ENCODE assay signal across 9 cellular contexts in genomic region chrX:153794897-153795816, GRCh38. TPM values are rescaled to one million over a fixed set of nuclear protein-coding genes. Genes with fewer than 3 reads are reported as not detected.
DNase-seq lines count a peak whose midpoint lies in the region; ATAC-seq and TF ChIP-seq lines count a peak whose summit lies in the region.
"Had no signal": no experiment of that assay in that cellular context is flagged by ENCODE, and none has a peak within 500 bp of the region (broad histone marks: within the 10 kb centered on the region; RNA-seq: fewer than 3 reads in every experiment).

No MANE protein-coding gene starts in this region.

- H3K36me3 Mint-ChIP-seq in activated CD8-positive, alpha-beta T cell treated with anti-CD3 and anti-CD28 coated beads, Interleukin-2, amount 10 ng/mL, durations not matched to agents 7 days and 5 days (ENCODE audit: low read depth), result peaks cover 30% of the 10 kb centered on the region

- H3K4me3 ChIP-seq in heart left ventricle, result peak overlapping the region; percentile 46 to 91 (median 74)
- peak overlapping the region; percentile 74 for H3K4me3 ChIP-seq in skeletal muscle cell (ENCODE audit: low read depth, low read length)

- H3K27ac ChIP-seq in heart left ventricle, result peak overlapping the region in 11 of 12 donors; percentile 85 to 98 (median 96)

- no peak for TF ChIP-seq CTCF in heart left ventricle (IDR thresholded peaks at IDR 0.05)

- peak overlapping the region; percentile 94 for H3K27ac Mint-ChIP-seq in activated CD8-positive, alpha-beta T cell treated with anti-CD3 and anti-CD28 coated beads, Interleukin-2, amount 10 ng/mL, durations not matched to agents 7 days and 5 days

- no peaks in the 10 kb centered on the region for H3K27me3 Mint-ChIP-seq in activated CD8-positive, alpha-beta T cell treated with anti-CD3 and anti-CD28 coated beads, Interleukin-2, amount 10 ng/mL, durations not matched to agents 7 days and 5 days (ENCODE audit: low read depth)

- peaks cover 0 to 4% (median 0%) of the 10 kb centered on the region in 9 donors for H3K27me3 ChIP-seq in heart left ventricle

- in situ Hi-C loops in ACHN (cut with HindIII; ENCODE audit: low pct_ligation_motif_present, low pct_unique_long_range_greater_than_20kb, low sequenced_read_pairs), result no loop called here

- ATAC-seq in Right ventricle myocardium inferior, result no peak
- no peak for ATAC-seq in Right ventricle myocardium superior (ENCODE audit: poor library complexity)
- ATAC-seq in activated CD8-positive, alpha-beta T cell treated with anti-CD3 and anti-CD28 coated beads, Interleukin-2, amount 10 ng/mL, durations not matched to agents 7 days and 5 days, result peak; percentile 14
- ATAC-seq in heart left ventricle, result peak in 2 of 4 donors; percentile 1
- no peak for ATAC-seq in GM19452 (IDR thresholded peaks at IDR 0.05; ENCODE audit: unreplicated experiment)

- H3K4me1 ChIP-seq in heart left ventricle, result peaks cover 0 to 37% (median 20%) of the 10 kb centered on the region in 12 donors

- H3K4me3 Mint-ChIP-seq in activated CD8-positive, alpha-beta T cell treated with anti-CD3 and anti-CD28 coated beads, Interleukin-2, amount 10 ng/mL, durations not matched to agents 7 days and 5 days, result peak overlapping the region; percentile 94

- peaks cover 0 to 25% (median 10%) of the 10 kb centered on the region in 9 donors for H3K36me3 ChIP-seq in heart left ventricle

- DNase-seq in Right ventricle myocardium inferior (ENCODE audit: missing footprints) (peak; percentile 41), Right ventricle myocardium superior (no peak), heart left ventricle (no peak), skeletal muscle cell (ENCODE audit: low read depth) (no peak), iPS-NIHi7 (ENCODE audit: extremely low spot score) (no peak), ACHN (no peak)
- peak; percentile 26 for DNase-seq in activated CD8-positive, alpha-beta T cell treated with anti-CD3 and anti-CD28 coated beads, Interleukin-2, amount 10 ng/mL, durations not matched to agents 7 days and 5 days

- POLR2A ChIA-PET in activated CD8-positive, alpha-beta T cell treated with anti-CD3 and anti-CD28 coated beads, Interleukin-2, amount 10 ng/mL, durations not matched to agents 7 days and 5 days (lab: Charles Lee), result no interaction called here

- peaks cover 0 to 36% (median 0%) of the 10 kb centered on the region in 12 donors for H3K9me3 ChIP-seq in heart left ventricle

- CTCF ChIA-PET in activated CD8-positive, alpha-beta T cell treated with anti-CD3 and anti-CD28 coated beads, Interleukin-2, amount 10 ng/mL, durations not matched to agents 7 days and 5 days (lab: Charles Lee), result interaction anchor here (0.9 to 1.0 kb wide), 2 partner anchors 16 to 130 kb away, joined by 3 to 4 read pairs; partner anchors contain the start of gene ARHGAP4

- intact Hi-C loops in Right ventricle myocardium inferior (cut with DNase I) (loop anchor here (1.0 kb wide), 1 partner anchor 133 kb away; no protein-coding TSS in a partner anchor), Right ventricle myocardium superior (cut with DNase I) (loop anchor here (10.0 kb wide), 1 partner anchor 150 kb away; the partner anchor contains the start of gene RENBP), heart left ventricle (cut with DNase I) (loop anchor here in 3 of 10 donors (5.0 to 10.0 kb wide), 2 partner anchors 130 to 132 kb away; partner anchors contain the start of gene ARHGAP4 (in 3 of the 3))

- no peaks in the 10 kb centered on the region for H3K9me3 Mint-ChIP-seq in activated CD8-positive, alpha-beta T cell treated with anti-CD3 and anti-CD28 coated beads, Interleukin-2, amount 10 ng/mL, durations not matched to agents 7 days and 5 days (ENCODE audit: insufficient read depth)

- 5 to 45% (median 22%) methylated on average over 34 to 47 of the region's 47 CpGs for WGBS in heart left ventricle, 4 donors

- peaks cover 16% of the 10 kb centered on the region for H3K4me1 Mint-ChIP-seq in activated CD8-positive, alpha-beta T cell treated with anti-CD3 and anti-CD28 coated beads, Interleukin-2, amount 10 ng/mL, durations not matched to agents 7 days and 5 days (ENCODE audit: low read depth)

- TF ChIP-seq POLR2A in heart left ventricle (IDR thresholded peaks at IDR 0.05), result no peak

RNA-seq across cellular contexts. Expression of gene SSR4, which starts 0.7 kb away (rescaled TPM):
- 150 TPM for total RNA-seq in Right ventricle myocardium inferior
- 129 TPM for total RNA-seq in Right ventricle myocardium superior
- 100 to 1,000 TPM; 182 to 190 TPM for total RNA-seq in activated CD8-positive, alpha-beta T cell treated with anti-CD3 and anti-CD28 coated beads, Interleukin-2, amount 10 ng/mL, durations not matched to agents 7 days and 5 days
- 100 to 1,000 TPM; 119 to 225 (median 135) TPM for total RNA-seq in heart left ventricle
- polyA plus RNA-seq in heart left ventricle, result 100 to 1,000 TPM; 306 to 307 TPM

RNA-seq across cellular contexts. Expression of gene IDH3G, which starts 1.0 kb away (rescaled TPM):
- total RNA-seq in Right ventricle myocardium inferior, result 78.7 TPM
- 76.9 TPM for total RNA-seq in Right ventricle myocardium superior
- 10 to 100 TPM; 63.2 to 66.9 TPM for total RNA-seq in activated CD8-positive, alpha-beta T cell treated with anti-CD3 and anti-CD28 coated beads, Interleukin-2, amount 10 ng/mL, durations not matched to agents 7 days and 5 days
- total RNA-seq in heart left ventricle, result 100 to 1,000 TPM in 2 of 9 donors, 10 to 100 TPM in 7; 58.1 to 162 (median 71.2) TPM
- 10 to 100 TPM; 76.5 to 78.6 TPM for polyA plus RNA-seq in heart left ventricle

RNA-seq across cellular contexts. Expression of gene SRPK3, which starts 14.3 kb away (rescaled TPM):
- total RNA-seq in Right ventricle myocardium inferior, result 43.3 TPM
- 38.0 TPM for total RNA-seq in Right ventricle myocardium superior
- total RNA-seq in activated CD8-positive, alpha-beta T cell treated with anti-CD3 and anti-CD28 coated beads, Interleukin-2, amount 10 ng/mL, durations not matched to agents 7 days and 5 days, result not detected
- total RNA-seq in heart left ventricle, result 10 to 100 TPM; 31.9 to 49.7 (median 38.9) TPM
- 10 to 100 TPM in 1 of 2 donors, 1 to 10 TPM in 1; 8.8 to 39.8 TPM for polyA plus RNA-seq in heart left ventricle
- total RNA-seq: glomerular endothelial cell had no signal

RNA-seq across cellular contexts. Expression of gene PLXNB3, which starts 31.1 kb away (rescaled TPM):
- total RNA-seq in Right ventricle myocardium inferior, result 2.3 TPM
- total RNA-seq in Right ventricle myocardium superior, result 1.5 TPM
- 1 to 10 TPM in 1 of 2 experiments, under 1 TPM in 1; 0.83 to 1.4 TPM for total RNA-seq in activated CD8-positive, alpha-beta T cell treated with anti-CD3 and anti-CD28 coated beads, Interleukin-2, amount 10 ng/mL, durations not matched to agents 7 days and 5 days
- total RNA-seq in heart left ventricle, result 1 to 10 TPM; 1.6 to 8.6 (median 3.5) TPM
- 1 to 10 TPM in 1 of 2 donors, under 1 TPM in 1; 0.51 to 2.8 TPM for polyA plus RNA-seq in heart left ventricle

RNA-seq across cellular contexts. Expression of gene PDZD4, which starts 35.2 kb away (rescaled TPM):
- total RNA-seq in Right ventricle myocardium inferior (2.8 TPM), Right ventricle myocardium superior (2.6 TPM), heart left ventricle (1 to 10 TPM; 1.7 to 4.0 (median 2.4) TPM)
- under 1 TPM; 0.10 to 0.16 TPM for total RNA-seq in activated CD8-positive, alpha-beta T cell treated with anti-CD3 and anti-CD28 coated beads, Interleukin-2, amount 10 ng/mL, durations not matched to agents 7 days and 5 days
- polyA plus RNA-seq in heart left ventricle, result 1 to 10 TPM; 1.7 to 2.4 TPM

Comparison
In these comparisons a context has a peak if more than half of its experiments do, and no peak if none do; other contexts are left out.
1. DNase-seq: peak in Right ventricle myocardium inferior (single experiment) and activated CD8-positive, alpha-beta T cell treated with anti-CD3 and anti-CD28 coated beads, Interleukin-2, amount 10 ng/mL, durations not matched to agents 7 days and 5 days (single experiment); none in Right ventricle myocardium superior (single experiment), heart left ventricle (0 of 5), skeletal muscle cell (single experiment), iPS-NIHi7 (single experiment) and ACHN (single experiment).
2. RNA of gene SRPK3, which starts 14.3 kb away (total RNA-seq): 43.3 TPM in Right ventricle myocardium inferior (single experiment), 31.9 to 49.7 TPM in heart left ventricle and 38.0 TPM in Right ventricle myocardium superior (single experiment); not detected in activated CD8-positive, alpha-beta T cell treated with anti-CD3 and anti-CD28 coated beads, Interleukin-2, amount 10 ng/mL, durations not matched to agents 7 days and 5 days; every median in the first group is over 10 times any median in the second.